Comparison of ENCODE assay signal across 1 cellular context in the genomic region with DNA sequence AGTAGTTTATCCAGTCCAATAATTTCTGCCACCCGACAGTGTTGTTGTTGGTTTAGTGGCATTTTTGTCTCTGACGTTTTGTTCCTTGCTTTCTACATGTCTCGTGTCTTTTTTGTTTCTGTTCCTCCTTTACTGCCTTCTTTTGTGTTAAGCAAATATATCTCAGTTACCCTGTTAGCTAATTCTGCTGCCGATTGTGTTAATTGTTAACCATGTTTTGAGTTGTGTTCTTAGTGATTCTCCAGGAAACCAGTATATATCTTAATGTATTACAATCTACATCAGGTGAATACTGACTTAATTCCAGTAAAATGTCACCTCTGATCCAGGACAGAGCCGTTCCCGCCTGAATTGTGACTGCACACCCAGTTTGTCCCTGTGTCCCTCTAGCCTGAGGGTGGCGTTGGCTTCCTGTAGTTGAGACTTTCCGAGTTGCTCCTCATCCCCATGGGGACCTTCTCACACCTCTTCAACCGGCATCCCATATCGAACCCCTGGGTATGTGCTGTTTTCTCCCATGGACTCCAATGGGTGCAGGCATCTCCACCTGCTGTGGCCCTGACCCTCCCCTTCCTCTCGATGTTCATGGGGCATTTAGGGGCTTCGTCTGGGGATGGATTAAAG.
A peak's percentile ranks its signal among the peaks of the same experiment; 100 is the strongest.
TF ChIP-seq lines count a peak whose summit lies in the region.

No MANE protein-coding gene starts in this region.

TF ChIP-seq in HepG2, 621 proteins besides CTCF, POLR2A, EP300 and RAD21 (continued from another document):
- TF ChIP-seq, protein P1, sequence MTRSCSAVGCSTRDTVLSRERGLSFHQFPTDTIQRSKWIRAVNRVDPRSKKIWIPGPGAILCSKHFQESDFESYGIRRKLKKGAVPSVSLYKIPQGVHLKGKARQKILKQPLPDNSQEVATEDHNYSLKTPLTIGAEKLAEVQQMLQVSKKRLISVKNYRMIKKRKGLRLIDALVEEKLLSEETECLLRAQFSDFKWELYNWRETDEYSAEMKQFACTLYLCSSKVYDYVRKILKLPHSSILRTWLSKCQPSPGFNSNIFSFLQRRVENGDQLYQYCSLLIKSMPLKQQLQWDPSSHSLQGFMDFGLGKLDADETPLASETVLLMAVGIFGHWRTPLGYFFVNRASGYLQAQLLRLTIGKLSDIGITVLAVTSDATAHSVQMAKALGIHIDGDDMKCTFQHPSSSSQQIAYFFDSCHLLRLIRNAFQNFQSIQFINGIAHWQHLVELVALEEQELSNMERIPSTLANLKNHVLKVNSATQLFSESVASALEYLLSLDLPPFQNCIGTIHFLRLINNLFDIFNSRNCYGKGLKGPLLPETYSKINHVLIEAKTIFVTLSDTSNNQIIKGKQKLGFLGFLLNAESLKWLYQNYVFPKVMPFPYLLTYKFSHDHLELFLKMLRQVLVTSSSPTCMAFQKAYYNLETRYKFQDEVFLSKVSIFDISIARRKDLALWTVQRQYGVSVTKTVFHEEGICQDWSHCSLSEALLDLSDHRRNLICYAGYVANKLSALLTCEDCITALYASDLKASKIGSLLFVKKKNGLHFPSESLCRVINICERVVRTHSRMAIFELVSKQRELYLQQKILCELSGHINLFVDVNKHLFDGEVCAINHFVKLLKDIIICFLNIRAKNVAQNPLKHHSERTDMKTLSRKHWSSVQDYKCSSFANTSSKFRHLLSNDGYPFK (CRISPR knock-in tag; IDR thresholded peaks at IDR 0.05; ENCODE audit: borderline replicate concordance) = no peak
- TF ChIP-seq STAG1 (CRISPR knock-in tag; IDR thresholded peaks at IDR 0.05) = 0 out of 2 replicates have a peak, but pooled peaks have one; percentile 22
- 0 out of 2 replicates have a peak, but pooled peaks have one; percentile 56 for TF ChIP-seq EZH2 (conservative IDR thresholded peaks at IDR 0.05; ENCODE audit: low read depth, low read length)
- no peak for TF ChIP-seq SNAI1 (CRISPR knock-in tag; IDR thresholded peaks at IDR 0.05; ENCODE audit: borderline replicate concordance)
- no peak for TF ChIP-seq ARID2 (CRISPR knock-in tag; IDR thresholded peaks at IDR 0.05; ENCODE audit: borderline replicate concordance)
- no peak for TF ChIP-seq BRCA1 (CRISPR knock-in tag; IDR thresholded peaks at IDR 0.05)
- no peak for TF ChIP-seq ZFP41 (CRISPR knock-in tag; IDR thresholded peaks at IDR 0.05; ENCODE audit: borderline replicate concordance)
- TF ChIP-seq ELF3 (CRISPR knock-in tag; IDR thresholded peaks at IDR 0.05) = no peak
TF ChIP-seq in HepG2: peak in this region for 2.
